26 cellular contexts compared by ENCODE assay signal in genomic region chr1:18536943-18537342, GRCh38. TPM values are rescaled to one million over a fixed set of nuclear protein-coding genes. Genes with fewer than 3 reads are reported as not detected.
DNase-seq lines count a peak whose midpoint lies in the region; ATAC-seq and TF ChIP-seq lines count a peak whose summit lies in the region.
"Had no signal": no experiment of that assay in that cellular context is flagged by ENCODE, and none has a peak within 500 bp of the region (broad histone marks: within the 10 kb centered on the region; RNA-seq: fewer than 3 reads in every experiment).

No MANE protein-coding gene starts in this region.

- peak overlapping the region; percentile 75 for H3K27ac ChIP-seq in C4-2B
- no peak overlapping the region for H3K27ac ChIP-seq in PC-9
- H3K27ac ChIP-seq: BLaER1 treated with 17β-estradiol and CSF1 and Interleukin-3, amounts not matched to agents 10 nM and 100 nM; GM23248; SJSA1 had no signal

- H3K27me3 Mint-ChIP-seq in type B pancreatic cell, result peaks cover 58% of the 10 kb centered on the region
- H3K27me3 Mint-ChIP-seq in natural killer cell (ENCODE audit: low read depth in 2 of 2), result peaks cover 14 to 18% of the 10 kb centered on the region in 2 donors

- no peak for TF ChIP-seq CTCF in C4-2B (conservative IDR thresholded peaks at IDR 0.05)
- no peak for TF ChIP-seq CTCF in type B pancreatic cell (conservative IDR thresholded peaks at IDR 0.05)
- no peak for TF ChIP-seq CTCF in PC-9 (conservative IDR thresholded peaks at IDR 0.05)
- no peak for TF ChIP-seq CTCF in natural killer cell (IDR thresholded peaks at IDR 0.05)

- intact Hi-C loops in PC-9 (cut with micrococcal nuclease; ENCODE audit: unreplicated experiment) (no loop called here), natural killer cell (cut with micrococcal nuclease) (no loop called here)

- CTCF ChIA-PET in PC-9 (lab: Charles Lee), result no interaction called here

- H2AFZ ChIP-seq in PC-9, result no peak overlapping the region
- H2AFZ ChIP-seq: GM23248 had no signal

- no peak for ATAC-seq in HG02571 (IDR thresholded peaks at IDR 0.05; ENCODE audit: unreplicated experiment)
- ATAC-seq in natural killer cell, result no peak

- no peaks in the 10 kb centered on the region for H3K4me1 ChIP-seq in PC-9 (replicated peaks; ENCODE audit: insufficient read depth)
- H3K4me1 ChIP-seq: SJSA1 had no signal

- H3K9me3 ChIP-seq in PC-9 (ENCODE audit: insufficient read depth, low read depth), result no peaks in the 10 kb centered on the region
- H3K9me3 ChIP-seq: BLaER1 treated with 17β-estradiol and CSF1 and Interleukin-3, amounts not matched to agents 10 nM and 100 nM; MG63; SJSA1 had no signal

- DNase-seq in activated CD8-positive, alpha-beta memory T cell treated with anti-CD3 and anti-CD28 coated beads, Interleukin-2, amount 50 U/mL, for 48 hours, result peak; percentile 18
- DNase-seq in mesenteric fat pad (ENCODE audit: low spot score), result peak; percentile 53
- DNase-seq in type B pancreatic cell (ENCODE audit: extremely low spot score, unreplicated experiment), result peak; percentile 31
- no peak for DNase-seq in PC-9
- no peak for DNase-seq in natural killer cell
- DNase-seq: AML-193; CD4-positive, alpha-beta memory T cell; COR-L47; GM23248; H7; KBM-7; MG63; NCI-H1048; NCI-H1417; NCI-H1694 treated with DMSO at 0.1 percent for 48 hours; NCI-H2081; NCI-H2227 treated with DMSO at 0.1 percent for 48 hours; NCI-H526 treated with DMSO at 0.1 percent for 48 hours; Right ventricle myocardium superior; RPMI8226 had no signal

- POLR2A ChIA-PET in PC-9 (lab: Charles Lee; ENCODE audit: unreplicated experiment), result no interaction called here

- H3K36me3 ChIP-seq in PC-9 (ENCODE audit: low read depth), result no peaks in the 10 kb centered on the region
- H3K36me3 ChIP-seq: BLaER1 treated with 17β-estradiol and CSF1 and Interleukin-3, amounts not matched to agents 10 nM and 100 nM; MG63; SJSA1 had no signal

- H3F3A ChIP-seq in PC-9 (ENCODE audit: insufficient read depth, low read depth), result no peaks in the 10 kb centered on the region

- no TSS peak for BruUV-seq in PC-9 (replicated peaks; lab: Mats Ljungman, UMichigan)

- H3K9me2 ChIP-seq in PC-9 (ENCODE audit: insufficient read depth), result no peaks in the 10 kb centered on the region

- H3K27ac Mint-ChIP-seq in type B pancreatic cell, result peak overlapping the region; percentile 70
- no peak overlapping the region for H3K27ac Mint-ChIP-seq in natural killer cell
- H3K27ac Mint-ChIP-seq: CD4-positive, alpha-beta memory T cell had no signal

- H3K36me3 Mint-ChIP-seq in type B pancreatic cell (no peaks in the 10 kb centered on the region), natural killer cell (no peaks in the 10 kb centered on the region)
- H3K36me3 Mint-ChIP-seq: CD4-positive, alpha-beta memory T cell had no signal

- H3K4me2 ChIP-seq in PC-9, result no peak overlapping the region
- H3K4me2 ChIP-seq: BLaER1 treated with 17β-estradiol and CSF1 and Interleukin-3, amounts not matched to agents 10 nM and 100 nM had no signal

- no peaks in the 10 kb centered on the region for H3K4me1 Mint-ChIP-seq in type B pancreatic cell (ENCODE audit: unreplicated experiment)
- H3K4me1 Mint-ChIP-seq in natural killer cell, result no peaks in the 10 kb centered on the region
- H3K4me1 Mint-ChIP-seq: CD4-positive, alpha-beta memory T cell had no signal

- peaks cover 71% of the 10 kb centered on the region for H3K27me3 ChIP-seq in PC-9 (ENCODE audit: insufficient read depth, low read depth)
- H3K27me3 ChIP-seq: BLaER1 treated with 17β-estradiol and CSF1 and Interleukin-3, amounts not matched to agents 10 nM and 100 nM had no signal

- H3K9me3 Mint-ChIP-seq in type B pancreatic cell (no peaks in the 10 kb centered on the region), natural killer cell (no peaks in the 10 kb centered on the region)

- no peak overlapping the region for H3K4me3 ChIP-seq in PC-9
- H3K4me3 ChIP-seq: BLaER1 treated with 17β-estradiol and CSF1 and Interleukin-3, amounts not matched to agents 10 nM and 100 nM; GM23248; MG63; SJSA1 had no signal

- no peaks in the 10 kb centered on the region for H3K79me2 ChIP-seq in PC-9 (ENCODE audit: low read depth)

- no peak overlapping the region for H3K4me3 Mint-ChIP-seq in type B pancreatic cell
- no peak overlapping the region for H3K4me3 Mint-ChIP-seq in natural killer cell
- H3K4me3 Mint-ChIP-seq: CD4-positive, alpha-beta memory T cell had no signal

- H4K20me1 ChIP-seq in PC-9 (ENCODE audit: insufficient read depth), result no peaks in the 10 kb centered on the region

RNA-seq across cellular contexts. Expression of gene KLHDC7A, which starts 56.2 kb away (rescaled TPM):
- 0.93 TPM for total RNA-seq in mesenteric fat pad
- 0.38 and 0.94 TPM in 2 replicates for total RNA-seq in type B pancreatic cell (ENCODE audit: low replicate concordance)
- 0.20 TPM in 1 of 2 replicates, not detected in the other for total RNA-seq in PC-9 (2021)
- total RNA-seq in natural killer cell, result under 1 TPM in 1 of 3 donors, not detected in 2; 0.43 TPM
- total RNA-seq: CD4-positive, alpha-beta memory T cell; GM23248; LHCN-M2; NCI-H460; Right ventricle myocardium superior; SJSA1 had no signal

Comparison
In these comparisons a context has a peak if more than half of its experiments do, and no peak if none do; other contexts are left out.
1. DNase-seq: peak in activated CD8-positive, alpha-beta memory T cell treated with anti-CD3 and anti-CD28 coated beads, Interleukin-2, amount 50 U/mL, for 48 hours (single experiment), mesenteric fat pad (single experiment) and type B pancreatic cell (single experiment); none in PC-9 (0 of 2) and natural killer cell (single experiment).